17 cellular contexts compared by ENCODE assay signal in genomic region chr3:15654891-15655290, GRCh38. TPM values are rescaled to one million over a fixed set of nuclear protein-coding genes. Genes with fewer than 3 reads are reported as not detected.
A peak's percentile ranks its signal among the peaks of the same experiment; 100 is the strongest.
DNase-seq lines count a peak whose midpoint lies in the region; ATAC-seq, FAIRE-seq and TF ChIP-seq lines count a peak whose summit lies in the region.
"Had no signal": no experiment of that assay in that cellular context is flagged by ENCODE, and none has a peak within 500 bp of the region (broad histone marks: within the 10 kb centered on the region; RNA-seq: fewer than 3 reads in every experiment).

No MANE protein-coding gene starts in this region.

- ATAC-seq in stimulated activated naive CD8-positive, alpha-beta T cell treated with anti-CD3 and anti-CD28 coated beads, Interleukin-15, amount 100 ng/mL, for 72 hours, result no peak
- no peak for ATAC-seq in GM18519 (IDR thresholded peaks at IDR 0.05; ENCODE audit: low FRiP score, unreplicated experiment)
- ATAC-seq in activated CD8-positive, alpha-beta T cell treated with anti-CD3 and anti-CD28 coated beads, Interleukin-2, amount 10 ng/mL, durations not matched to agents 7 days and 5 days, result no peak
- ATAC-seq: Right ventricle myocardium inferior had no signal

- no peak for TF ChIP-seq POLR2A in GM12892 (IDR thresholded peaks at IDR 0.05; ENCODE audit: low read depth, low read length)

- H3K4me3 Mint-ChIP-seq in stimulated activated naive CD8-positive, alpha-beta T cell treated with anti-CD3 and anti-CD28 coated beads, Interleukin-15, amount 100 ng/mL, for 72 hours, result no peak overlapping the region
- H3K4me3 Mint-ChIP-seq in activated CD8-positive, alpha-beta T cell treated with anti-CD3 and anti-CD28 coated beads, Interleukin-2, amount 10 ng/mL, durations not matched to agents 7 days and 5 days, result no peak overlapping the region

- H3K36me3 ChIP-seq in osteoblast (ENCODE audit: insufficient read depth, low read length), result no peaks in the 10 kb centered on the region

- FAIRE-seq in GM12892 (lab: Jason Lieb, UNC), result no peak
- FAIRE-seq: GM19239 had no signal

- CTCF ChIA-PET in activated CD8-positive, alpha-beta T cell treated with anti-CD3 and anti-CD28 coated beads, Interleukin-2, amount 10 ng/mL, durations not matched to agents 7 days and 5 days (lab: Charles Lee), result no interaction called here

- H2AFZ ChIP-seq in osteoblast (ENCODE audit: low read length), result no peak overlapping the region
- H2AFZ ChIP-seq: PC-9 had no signal

- H3K9me3 Mint-ChIP-seq in stimulated activated naive CD8-positive, alpha-beta T cell treated with anti-CD3 and anti-CD28 coated beads, Interleukin-15, amount 100 ng/mL, for 72 hours, result peaks cover 13 to 25% of the 10 kb centered on the region in 2 donors
- peaks cover 23% of the 10 kb centered on the region for H3K9me3 Mint-ChIP-seq in activated CD8-positive, alpha-beta T cell treated with anti-CD3 and anti-CD28 coated beads, Interleukin-2, amount 10 ng/mL, durations not matched to agents 7 days and 5 days (ENCODE audit: insufficient read depth)

- no peak for TF ChIP-seq CTCF in osteoblast (IDR thresholded peaks at IDR 0.05; ENCODE audit: extremely low read depth, low read depth, low read length)

- no peaks in the 10 kb centered on the region for H3K79me2 ChIP-seq in osteoblast (ENCODE audit: insufficient read depth, low read length)

- peaks cover 10% of the 10 kb centered on the region for H3K9me3 ChIP-seq in osteoblast (ENCODE audit: low read depth, low read length)

- H3K27me3 Mint-ChIP-seq in stimulated activated naive CD8-positive, alpha-beta T cell treated with anti-CD3 and anti-CD28 coated beads, Interleukin-15, amount 100 ng/mL, for 72 hours, result peaks cover 28% of the 10 kb centered on the region
- H3K27me3 Mint-ChIP-seq in activated CD8-positive, alpha-beta T cell treated with anti-CD3 and anti-CD28 coated beads, Interleukin-2, amount 10 ng/mL, durations not matched to agents 7 days and 5 days (ENCODE audit: low read depth), result peaks cover 10% of the 10 kb centered on the region

- H3K4me1 ChIP-seq in osteoblast (ENCODE audit: insufficient read depth, low read length), result no peaks in the 10 kb centered on the region

- H3K36me3 Mint-ChIP-seq in activated CD8-positive, alpha-beta T cell treated with anti-CD3 and anti-CD28 coated beads, Interleukin-2, amount 10 ng/mL, durations not matched to agents 7 days and 5 days (ENCODE audit: low read depth), result peaks cover 18% of the 10 kb centered on the region

- no peak overlapping the region for H3K27ac ChIP-seq in osteoblast (ENCODE audit: low read depth, low read length)
- H3K27ac ChIP-seq: KMS-11, PC-9 had no signal

- no peaks in the 10 kb centered on the region for H3K27me3 ChIP-seq in osteoblast (ENCODE audit: insufficient read depth, low read length)

- DNase-seq in COLO829 (ENCODE audit: low spot score) (peak; percentile 87), SW480 (ENCODE audit: low spot score) (peak; percentile 87), globus pallidus (ENCODE audit: low spot score) (peak; percentile 93), osteoblast (ENCODE audit: insufficient read length, low spot score, missing footprints) (peak; percentile 8), GM12892 (ENCODE audit: insufficient read length) (no peak)
- no peak for DNase-seq in stimulated activated naive CD8-positive, alpha-beta T cell treated with anti-CD3 and anti-CD28 coated beads, Interleukin-15, amount 100 ng/mL, for 72 hours
- DNase-seq in activated CD8-positive, alpha-beta T cell treated with anti-CD3 and anti-CD28 coated beads, Interleukin-2, amount 10 ng/mL, durations not matched to agents 7 days and 5 days, result no peak
- DNase-seq: COR-L47, NCI-H1092, NCI-H1694, NCI-H2107, NCI-H446, PC-9 had no signal

- H3K27ac Mint-ChIP-seq in stimulated activated naive CD8-positive, alpha-beta T cell treated with anti-CD3 and anti-CD28 coated beads, Interleukin-15, amount 100 ng/mL, for 72 hours, result no peak overlapping the region
- no peak overlapping the region for H3K27ac Mint-ChIP-seq in activated CD8-positive, alpha-beta T cell treated with anti-CD3 and anti-CD28 coated beads, Interleukin-2, amount 10 ng/mL, durations not matched to agents 7 days and 5 days

- H3K4me1 Mint-ChIP-seq in stimulated activated naive CD8-positive, alpha-beta T cell treated with anti-CD3 and anti-CD28 coated beads, Interleukin-15, amount 100 ng/mL, for 72 hours, result peaks cover 12% of the 10 kb centered on the region
- H3K4me1 Mint-ChIP-seq in activated CD8-positive, alpha-beta T cell treated with anti-CD3 and anti-CD28 coated beads, Interleukin-2, amount 10 ng/mL, durations not matched to agents 7 days and 5 days (ENCODE audit: low read depth), result peaks cover 12% of the 10 kb centered on the region

- H3K4me3 ChIP-seq in osteoblast (ENCODE audit: insufficient read depth, low read length), result no peak overlapping the region
- H3K4me3 ChIP-seq: PC-9 had no signal

- H3K4me2 ChIP-seq in osteoblast (ENCODE audit: insufficient read depth, low read length), result no peak overlapping the region
- H3K4me2 ChIP-seq: KMS-11, PC-9 had no signal

- POLR2A ChIA-PET in activated CD8-positive, alpha-beta T cell treated with anti-CD3 and anti-CD28 coated beads, Interleukin-2, amount 10 ng/mL, durations not matched to agents 7 days and 5 days (lab: Charles Lee), result no interaction called here

- H4K20me1 ChIP-seq in osteoblast (ENCODE audit: insufficient read depth, low read length), result no peaks in the 10 kb centered on the region

RNA-seq across cellular contexts. Expression of gene BTD, which starts 53.3 kb away (rescaled TPM):
- total RNA-seq in osteoblast, result 31.1 and 34.5 TPM in 2 replicates
- 1 to 10 TPM; 7.1 to 7.5 TPM for total RNA-seq in activated CD8-positive, alpha-beta T cell treated with anti-CD3 and anti-CD28 coated beads, Interleukin-2, amount 10 ng/mL, durations not matched to agents 7 days and 5 days
- 2.7 TPM for polyA plus RNA-seq in GM12892 (2012; ENCODE audit: missing spikeins)

RNA-seq across cellular contexts. Expression of gene HACL1, which starts 53.5 kb away (rescaled TPM):
- total RNA-seq in osteoblast, result 31.5 and 34.7 TPM in 2 replicates
- total RNA-seq in activated CD8-positive, alpha-beta T cell treated with anti-CD3 and anti-CD28 coated beads, Interleukin-2, amount 10 ng/mL, durations not matched to agents 7 days and 5 days, result 10 to 100 TPM; 23.9 to 24.9 TPM
- 15.6 TPM for polyA plus RNA-seq in GM12892 (2012; ENCODE audit: missing spikeins)

Comparison
In these comparisons a context has a peak if more than half of its experiments do, and no peak if none do; other contexts are left out.
1. DNase-seq: peak in COLO829 (single experiment), SW480 (single experiment), globus pallidus (single experiment) and osteoblast (single experiment); none in stimulated activated naive CD8-positive, alpha-beta T cell treated with anti-CD3 and anti-CD28 coated beads, Interleukin-15, amount 100 ng/mL, for 72 hours (0 of 2), activated CD8-positive, alpha-beta T cell treated with anti-CD3 and anti-CD28 coated beads, Interleukin-2, amount 10 ng/mL, durations not matched to agents 7 days and 5 days (single experiment) and GM12892 (single experiment).